ENCODE assay signal across 13 cellular contexts in the genomic region with DNA sequence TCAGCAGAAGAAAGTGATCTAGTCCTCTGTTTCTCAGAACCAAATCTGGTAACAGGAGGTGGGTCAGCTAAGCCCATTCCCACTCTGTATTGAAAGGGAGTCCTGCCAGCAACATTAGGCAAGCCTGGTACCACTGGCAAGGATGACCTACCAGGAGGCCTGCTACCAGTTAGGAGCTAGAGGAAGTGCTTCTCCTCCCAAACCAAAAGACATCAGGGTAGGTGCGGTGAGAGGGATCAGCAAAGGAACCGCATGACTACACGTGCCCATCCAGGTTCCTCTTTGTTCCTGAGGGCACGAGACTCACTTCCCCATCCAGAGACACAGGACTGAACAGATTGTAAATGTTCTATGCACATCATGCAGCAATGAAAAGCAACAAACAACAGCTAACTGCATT. TPM values are rescaled to one million over a fixed set of nuclear protein-coding genes. Genes with fewer than 3 reads are reported as not detected.
DNase-seq lines count a peak whose midpoint lies in the region; ATAC-seq and TF ChIP-seq lines count a peak whose summit lies in the region.
"Had no signal": no experiment of that assay in that cellular context is flagged by ENCODE, and none has a peak within 500 bp of the region (broad histone marks: within the 10 kb centered on the region; RNA-seq: fewer than 3 reads in every experiment).

No MANE protein-coding gene starts in this region.

- TF ChIP-seq CTCF in lower leg skin (IDR thresholded peaks at IDR 0.05) (no peak), tibial artery (IDR thresholded peaks at IDR 0.05) (no peak)

- no peak for DNase-seq in activated T-cell treated with anti-CD3 and anti-CD28 coated beads, Interleukin-2, amount 50 U/mL, for 72 hours
- no peak for DNase-seq in activated T-cell treated with anti-CD3 and anti-CD28 coated beads for 4 hours
- DNase-seq in T-cell = peak in 1 of 34 experiments; percentile 30
- DNase-seq in lower leg skin (ENCODE audit: low spot score in 2 of 2) = peak; percentile 53 to 86
- DNase-seq in tibial artery = peak; percentile 68 to 70
- DNase-seq in epidermal melanocyte (ENCODE audit: insufficient read length, low spot score) = no peak
- no peak for DNase-seq in GF-D8 (lab: John Stamatoyannopoulos, UW)
- no peak for DNase-seq in dermis blood vessel endothelial cell
- DNase-seq: esophagus squamous epithelium, NCI-H1092, NCI-H345 had no signal

- POLR2A ChIA-PET in T-cell (lab: Charles Lee) = no interaction called here

- H3K9me3 Mint-ChIP-seq in activated T-cell treated with anti-CD3 and anti-CD28 coated beads, Interleukin-2, amount 50 U/mL, for 72 hours = no peaks in the 10 kb centered on the region
- peaks cover 0 to 3% (median 2%) of the 10 kb centered on the region in 3 donors for H3K9me3 Mint-ChIP-seq in T-cell

- TF ChIP-seq POLR2A in lower leg skin (IDR thresholded peaks at IDR 0.05) = no peak

- H3K36me3 Mint-ChIP-seq in activated T-cell treated with anti-CD3 and anti-CD28 coated beads, Interleukin-2, amount 50 U/mL, for 72 hours (ENCODE audit: insufficient read depth in 2 of 2) = peaks cover 2 to 4% of the 10 kb centered on the region in 2 donors
- H3K36me3 Mint-ChIP-seq in T-cell = peaks cover 3% of the 10 kb centered on the region

- peak overlapping the region; percentile 3 for H3K27ac Mint-ChIP-seq in activated T-cell treated with anti-CD3 and anti-CD28 coated beads, Interleukin-2, amount 50 U/mL, for 72 hours
- H3K27ac Mint-ChIP-seq in T-cell = peak overlapping the region; percentile 44 to 80

- H3K36me3 ChIP-seq in tibial artery = no peaks in the 10 kb centered on the region
- H3K36me3 ChIP-seq: esophagus squamous epithelium had no signal

- CTCF ChIA-PET in T-cell (lab: Charles Lee) = interaction anchor here in 1 of 2 donors (0.5 to 1.2 kb wide), 2 partner anchors 105 to 1023 kb away, joined by 3 to 4 read pairs; no protein-coding TSS in a partner anchor

- H3K4me1 ChIP-seq in tibial artery = no peaks in the 10 kb centered on the region
- H3K4me1 ChIP-seq: esophagus squamous epithelium had no signal

- H3K4me1 Mint-ChIP-seq in activated T-cell treated with anti-CD3 and anti-CD28 coated beads, Interleukin-2, amount 50 U/mL, for 72 hours (ENCODE audit: low read depth) = peaks cover 6% of the 10 kb centered on the region
- H3K4me1 Mint-ChIP-seq in T-cell = peaks cover 4 to 6% (median 5%) of the 10 kb centered on the region in 3 donors

- H3K4me3 ChIP-seq in lower leg skin (ENCODE audit: low read depth, poor library complexity, severe bottlenecking) (no peak overlapping the region), tibial artery (no peak overlapping the region)
- H3K4me3 ChIP-seq: lung had no signal

- no peaks in the 10 kb centered on the region for H3K9me3 ChIP-seq in tibial artery
- H3K9me3 ChIP-seq: esophagus squamous epithelium had no signal

- peaks cover 7% of the 10 kb centered on the region for H3K27me3 Mint-ChIP-seq in activated T-cell treated with anti-CD3 and anti-CD28 coated beads, Interleukin-2, amount 50 U/mL, for 72 hours (ENCODE audit: low read depth)
- peaks cover 0 to 2% of the 10 kb centered on the region in 2 donors for H3K27me3 Mint-ChIP-seq in T-cell

- no peaks in the 10 kb centered on the region for H3K27me3 ChIP-seq in tibial artery
- H3K27me3 ChIP-seq: esophagus squamous epithelium had no signal

- H3K27ac ChIP-seq in tibial artery = no peak overlapping the region
- H3K27ac ChIP-seq: esophagus squamous epithelium had no signal

- ATAC-seq in activated T-cell treated with anti-CD3 and anti-CD28 coated beads, Interleukin-2, amount 50 U/mL, for 72 hours (replicated peaks in 1 of 2) = peak in 1 of 2 donors; percentile 21
- ATAC-seq in T-cell (replicated peaks in 1 of 4) = peak in 2 of 4 experiments; percentile 16 to 28

- WGBS in lower leg skin, 2 donors = 43 to 61% methylated on average over 4 of the region's 4 CpGs

- intact Hi-C loops in lower leg skin (cut with DNase I; ENCODE audit: low total_unique reads) = no loop called here
- intact Hi-C loops in tibial artery (cut with DNase I; ENCODE audit: low total_unique reads) = no loop called here

- H3K4me3 Mint-ChIP-seq in activated T-cell treated with anti-CD3 and anti-CD28 coated beads, Interleukin-2, amount 50 U/mL, for 72 hours = peak overlapping the region; percentile 61 to 69
- H3K4me3 Mint-ChIP-seq in T-cell = peak overlapping the region; percentile 72 to 80 (median 72)

RNA-seq across cellular contexts. Expression of a gene that starts 2.8 kb away (rescaled TPM):
- 1 to 10 TPM; 6.1 to 7.1 TPM for total RNA-seq in activated T-cell treated with anti-CD3 and anti-CD28 coated beads, Interleukin-2, amount 50 U/mL, for 72 hours
- 10 to 100 TPM in 3 of 5 donors, 1 to 10 TPM in 2; 7.1 to 27.1 (median 17.3) TPM for total RNA-seq in T-cell
- total RNA-seq in lower leg skin = not detected
- not detected in 2 replicates for total RNA-seq in dermis blood vessel endothelial cell

RNA-seq across cellular contexts. Expression of a gene that starts 13.7 kb away (rescaled TPM):
- 1 to 10 TPM; 2.5 to 2.8 TPM for total RNA-seq in activated T-cell treated with anti-CD3 and anti-CD28 coated beads, Interleukin-2, amount 50 U/mL, for 72 hours
- total RNA-seq in T-cell (1 to 10 TPM; 1.3 to 9.9 (median 1.6) TPM), lower leg skin (not detected), dermis blood vessel endothelial cell (not detected in 2 replicates)

RNA-seq across cellular contexts. Expression of a gene that starts 16.9 kb away (rescaled TPM):
- 10 to 100 TPM; 18.9 to 23.6 TPM for total RNA-seq in activated T-cell treated with anti-CD3 and anti-CD28 coated beads, Interleukin-2, amount 50 U/mL, for 72 hours
- 100 to 1,000 TPM in 4 of 5 donors, 10 to 100 TPM in 1; 74.5 to 162 (median 141) TPM for total RNA-seq in T-cell
- under 1 TPM in 1 of 4 donors, not detected in 3; 0.46 TPM for total RNA-seq in lower leg skin
- total RNA-seq in dermis blood vessel endothelial cell = not detected in 2 replicates

RNA-seq across cellular contexts. Expression of a gene that starts 29.1 kb away (rescaled TPM):
- 1 to 10 TPM; 1.4 to 1.9 TPM for total RNA-seq in activated T-cell treated with anti-CD3 and anti-CD28 coated beads, Interleukin-2, amount 50 U/mL, for 72 hours
- total RNA-seq in T-cell (1 to 10 TPM in 4 of 5 donors, under 1 TPM in 1; 0.99 to 3.8 (median 1.9) TPM), lower leg skin (under 1 TPM in 1 of 4 donors, not detected in 3; 0.71 TPM), dermis blood vessel endothelial cell (not detected in 2 replicates)

RNA-seq across cellular contexts. Expression of a gene that starts 46.5 kb away (rescaled TPM):
- 1 to 10 TPM; 3.1 to 9.0 TPM for total RNA-seq in activated T-cell treated with anti-CD3 and anti-CD28 coated beads, Interleukin-2, amount 50 U/mL, for 72 hours
- total RNA-seq in T-cell (10 to 100 TPM in 1 of 5 donors, 1 to 10 TPM in 4; 1.7 to 11.2 (median 2.9) TPM), lower leg skin (not detected), dermis blood vessel endothelial cell (not detected in 2 replicates)
- total RNA-seq: osteocyte had no signal

Comparison
In these comparisons a context has a peak if more than half of its experiments do, and no peak if none do; other contexts are left out.
1. DNase-seq: peak in lower leg skin (2 of 2) and tibial artery (2 of 2); none in activated T-cell treated with anti-CD3 and anti-CD28 coated beads, Interleukin-2, amount 50 U/mL, for 72 hours (0 of 2), activated T-cell treated with anti-CD3 and anti-CD28 coated beads for 4 hours (single experiment), epidermal melanocyte (single experiment), GF-D8 (single experiment) and dermis blood vessel endothelial cell (single experiment).
2. RNA of a gene that starts 16.9 kb away (total RNA-seq): 74.5 to 162 TPM in T-cell and 18.9 to 23.6 TPM in activated T-cell treated with anti-CD3 and anti-CD28 coated beads, Interleukin-2, amount 50 U/mL, for 72 hours; 0.46 TPM in lower leg skin and not detected in dermis blood vessel endothelial cell; every median in the first group is over 10 times any median in the second.